ENCODE assay signal across 19 cellular contexts in genomic region chr5:66469684-66470083, GRCh38.
DNase-seq lines count a peak whose midpoint lies in the region; TF ChIP-seq lines count a peak whose summit lies in the region.
"Had no signal": no experiment of that assay in that cellular context is flagged by ENCODE, and none has a peak within 500 bp of the region (broad histone marks: within the 10 kb centered on the region; RNA-seq: fewer than 3 reads in every experiment).

No MANE protein-coding gene starts in this region.

- no peak overlapping the region for H3K4me3 ChIP-seq in fibroblast of mammary gland (ENCODE audit: control insufficient read depth, low read depth, low read length)
- H3K4me3 ChIP-seq: GM12878, MG63 had no signal

- DNase-seq in DMS53 (lab: John Stamatoyannopoulos, UW) (peak; percentile 22), DMS53 treated with DMSO at 0.1 percent for 48 hours (lab: John Stamatoyannopoulos, UW; ENCODE audit: unreplicated experiment) (no peak), NCI-H69 (lab: John Stamatoyannopoulos, UW) (peak; percentile 15), fibroblast of mammary gland (ENCODE audit: low read depth) (peak; percentile 5)
- no peak for DNase-seq in stimulated activated CD4-positive, alpha-beta T cell treated with anti-CD3 and anti-CD28 coated beads, Interleukin-4, amount 100 ng/mL, for 1 hour
- no peak for DNase-seq in activated naive CD4-positive, alpha-beta T cell treated with Interleukin-2 at 50 U/mL for 16 hours
- no peak for DNase-seq in stimulated activated CD8-positive, alpha-beta memory T cell treated with anti-CD3 and anti-CD28 coated beads, Interleukin-4, amount 100 ng/mL, for 48 hours
- DNase-seq: 8988T; AML-193; C1 segment of cervical spinal cord; Calu3; CD8-positive, alpha-beta T cell; DMS79; Kasumi-1; MG63; NCI-H1048; NCI-H1417 treated with DMSO at 0.1 percent for 48 hours; NCI-H187 treated with DMSO at 0.1 percent for 48 hours had no signal

- TF ChIP-seq CTCF in fibroblast of mammary gland (conservative IDR thresholded peaks at IDR 0.05; ENCODE audit: control insufficient read depth, insufficient read depth, low read depth, low read length), result no peak

Comparison
In these comparisons a context has a peak if more than half of its experiments do, and no peak if none do; other contexts are left out.
1. DNase-seq: peak in DMS53 (single experiment), NCI-H69 (single experiment) and fibroblast of mammary gland (single experiment); none in DMS53 treated with DMSO at 0.1 percent for 48 hours (single experiment), stimulated activated CD4-positive, alpha-beta T cell treated with anti-CD3 and anti-CD28 coated beads, Interleukin-4, amount 100 ng/mL, for 1 hour (single experiment), activated naive CD4-positive, alpha-beta T cell treated with Interleukin-2 at 50 U/mL for 16 hours (single experiment) and stimulated activated CD8-positive, alpha-beta memory T cell treated with anti-CD3 and anti-CD28 coated beads, Interleukin-4, amount 100 ng/mL, for 48 hours (single experiment).